13 cellular contexts compared by ENCODE assay signal in genomic region chr6:2194643-2195042, GRCh38. TPM values are rescaled to one million over a fixed set of nuclear protein-coding genes. Genes with fewer than 3 reads are reported as not detected.
A peak's percentile ranks its signal among the peaks of the same experiment; 100 is the strongest.
DNase-seq lines count a peak whose midpoint lies in the region.
"Had no signal": no experiment of that assay in that cellular context is flagged by ENCODE, and none has a peak within 500 bp of the region (broad histone marks: within the 10 kb centered on the region; RNA-seq: fewer than 3 reads in every experiment).

No MANE protein-coding gene starts in this region.

- DNase-seq in Caki2 (ENCODE audit: low read depth), result peak; percentile 50
- DNase-seq in NCI-H526 treated with DMSO at 0.1 percent for 48 hours (lab: John Stamatoyannopoulos, UW), result peak; percentile 6
- peak; percentile 7 for DNase-seq in dermis blood vessel endothelial cell
- DNase-seq in retina, result peak; percentile 52
- DNase-seq in HuH-7.5 (ENCODE audit: low spot score), result no peak
- DNase-seq in cardiac septum (ENCODE audit: low spot score), result no peak
- no peak for DNase-seq in stimulated activated CD4-positive, alpha-beta T cell treated with anti-CD3 and anti-CD28 coated beads, Interleukin-2, amount 100 ng/mL, for 48 hours
- DNase-seq: BE2C; Calu3; CD8-positive, alpha-beta T cell; DMS 273 treated with DMSO at 0.1 percent for 48 hours; DMS79; GM23248 had no signal

- intact Hi-C loops in cardiac septum (cut with DNase I), result loop anchor here (5.0 to 10.0 kb wide), 4 partner anchors 87 to 592 kb away; no protein-coding TSS in a partner anchor

- in situ Hi-C loops in Caki2 (cut with HindIII; ENCODE audit: low pct_unique_long_range_greater_than_20kb, low sequenced_read_pairs), result no loop called here

RNA-seq across cellular contexts. Expression of gene GMDS, which starts 50.8 kb away (rescaled TPM):
- total RNA-seq in Caki2 (2014; rRNA removed; shearing (Covaris generic); ENCODE audit: low replicate concordance), result 6.7 and 10.9 TPM in 2 replicates
- total RNA-seq in dermis blood vessel endothelial cell (12.6 and 21.1 TPM in 2 replicates), cardiac septum (6.3 TPM)

Comparison
In these comparisons a context has a peak if more than half of its experiments do, and no peak if none do; other contexts are left out.
1. DNase-seq: peak in Caki2 (single experiment), NCI-H526 treated with DMSO at 0.1 percent for 48 hours (single experiment), dermis blood vessel endothelial cell (single experiment) and retina (single experiment); none in HuH-7.5 (single experiment), cardiac septum (single experiment) and stimulated activated CD4-positive, alpha-beta T cell treated with anti-CD3 and anti-CD28 coated beads, Interleukin-2, amount 100 ng/mL, for 48 hours (0 of 2).